17 cellular contexts compared by ENCODE assay signal in genomic region chr2:3298201-3298600, GRCh38.
A peak's percentile ranks its signal among the peaks of the same experiment; 100 is the strongest.
DNase-seq lines count a peak whose midpoint lies in the region; ATAC-seq and TF ChIP-seq lines count a peak whose summit lies in the region.
"Had no signal": no experiment of that assay in that cellular context is flagged by ENCODE, and none has a peak within 500 bp of the region (broad histone marks: within the 10 kb centered on the region; RNA-seq: fewer than 3 reads in every experiment).

No MANE protein-coding gene starts in this region.

- no peaks in the 10 kb centered on the region for H3F3A ChIP-seq in SK-N-SH (replicated peaks; ENCODE audit: insufficient read depth)

- no peak overlapping the region for H2AFZ ChIP-seq in SK-N-SH (ENCODE audit: low read depth)

- H3K4me2 ChIP-seq in SK-N-SH = no peak overlapping the region

- ATAC-seq in SK-N-SH treated with all-trans-retinoic acid at 6 μM for 48 hours = no peak
- ATAC-seq in stimulated activated effector memory CD8-positive, alpha-beta T cell treated with anti-CD3 and anti-CD28 coated beads, Interleukin-12 subunit alpha, Interleukin-12 subunit beta, amount 100 ng/mL, for 72 hours = no peak
- no peak for ATAC-seq in activated T-cell treated with anti-CD3 and anti-CD28 coated beads, Interleukin-2, amount 50 U/mL, for 4 hours
- ATAC-seq: CD8-positive, alpha-beta T cell had no signal

- WGBS in SK-N-SH (ENCODE audit: low lambda C conversion rate) = 88% methylated on average over 7 of the region's 7 CpGs

- no peaks in the 10 kb centered on the region; the same call in 1 of the 2 replicates for H3K79me2 ChIP-seq in SK-N-SH (ENCODE audit: insufficient read depth)

- peaks cover 5% of the 10 kb centered on the region; the same call in 1 of the 2 replicates for H4K20me1 ChIP-seq in SK-N-SH (ENCODE audit: insufficient read depth)

- no peaks in the 10 kb centered on the region for H3K27me3 ChIP-seq in SK-N-SH (ENCODE audit: insufficient read depth)

- peaks cover 38% of the 10 kb centered on the region for H3K4me1 Mint-ChIP-seq in nephron progenitor cell
- peaks cover 21% of the 10 kb centered on the region for H3K4me1 Mint-ChIP-seq in stimulated activated effector memory CD8-positive, alpha-beta T cell treated with anti-CD3 and anti-CD28 coated beads, Interleukin-12 subunit alpha, Interleukin-12 subunit beta, amount 100 ng/mL, for 72 hours
- peaks cover 3% of the 10 kb centered on the region for H3K4me1 Mint-ChIP-seq in activated T-cell treated with anti-CD3 and anti-CD28 coated beads, Interleukin-2, amount 50 U/mL, for 4 hours (ENCODE audit: low read depth)

- TF ChIP-seq RAD21 in SK-N-SH (IDR thresholded peaks at IDR 0.05; ENCODE audit: low read length) = no peak

- no peaks in the 10 kb centered on the region for H3K9me2 ChIP-seq in SK-N-SH

- H3K4me1 ChIP-seq in SK-N-SH (ENCODE audit: control insufficient read depth in 1 of 2, insufficient read depth in 2 of 2, low read depth in 1 of 2, low read length in 1 of 2) = peaks cover under 1 to 75% of the 10 kb centered on the region in 2 experiments; a peak in 3 of 4 replicates

- H3K36me3 ChIP-seq in SK-N-SH (replicated peaks in 1 of 2; ENCODE audit: control insufficient read depth in 1 of 2, insufficient read depth in 2 of 2, low read length in 1 of 2) = peaks cover 6 to 13% of the 10 kb centered on the region in 2 experiments

- POLR2A ChIA-PET in SK-N-SH (lab: Yijun Ruan, JAX) = interaction anchor here (1.3 kb wide), 1 partner anchor 171 kb away, joined by 3 read pairs; no protein-coding TSS in a partner anchor

- peak overlapping the region; percentile 87 for H3K27ac Mint-ChIP-seq in nephron progenitor cell
- peak overlapping the region; percentile 56 for H3K27ac Mint-ChIP-seq in stimulated activated effector memory CD8-positive, alpha-beta T cell treated with anti-CD3 and anti-CD28 coated beads, Interleukin-12 subunit alpha, Interleukin-12 subunit beta, amount 100 ng/mL, for 72 hours
- H3K27ac Mint-ChIP-seq: B cell, CD14-positive monocyte had no signal

- no peak for TF ChIP-seq CTCF in SK-N-SH (IDR thresholded peaks at IDR 0.05)
- no peak for TF ChIP-seq CTCF in nephron progenitor cell (IDR thresholded peaks at IDR 0.05)

- H3K9me3 ChIP-seq in SK-N-SH = no peaks in the 10 kb centered on the region

- CTCF ChIA-PET in SK-N-SH (lab: Yijun Ruan, JAX) = interaction anchor here (1.1 to 1.7 kb wide), 3 partner anchors 12 to 149 kb away, joined by 3 to 4 read pairs (median 3); no protein-coding TSS in a partner anchor

- no peak overlapping the region for H3K9ac ChIP-seq in SK-N-SH

- H3K27me3 Mint-ChIP-seq in nephron progenitor cell (ENCODE audit: low read depth, poor library complexity) = no peaks in the 10 kb centered on the region
- no peaks in the 10 kb centered on the region for H3K27me3 Mint-ChIP-seq in activated T-cell treated with anti-CD3 and anti-CD28 coated beads, Interleukin-2, amount 50 U/mL, for 4 hours (ENCODE audit: low read depth)
- H3K27me3 Mint-ChIP-seq: B cell had no signal

- no peak overlapping the region for H3K4me3 ChIP-seq in SK-N-SH (ENCODE audit: low read depth in 2 of 2, low read length in 1 of 2)

- H3K36me3 Mint-ChIP-seq in nephron progenitor cell (ENCODE audit: low read depth) = peaks cover 28% of the 10 kb centered on the region
- peaks cover 23% of the 10 kb centered on the region for H3K36me3 Mint-ChIP-seq in stimulated activated effector memory CD8-positive, alpha-beta T cell treated with anti-CD3 and anti-CD28 coated beads, Interleukin-12 subunit alpha, Interleukin-12 subunit beta, amount 100 ng/mL, for 72 hours
- peaks cover 21% of the 10 kb centered on the region for H3K36me3 Mint-ChIP-seq in activated T-cell treated with anti-CD3 and anti-CD28 coated beads, Interleukin-2, amount 50 U/mL, for 4 hours (ENCODE audit: insufficient read depth)

- H3K27ac ChIP-seq in SK-N-SH (ENCODE audit: low read depth in 2 of 2, low read length in 1 of 2) = no peak overlapping the region; a peak in 1 of 4 replicates

- no peak for TF ChIP-seq EP300 in SK-N-SH (IDR thresholded peaks at IDR 0.05; ENCODE audit: borderline replicate concordance in 1 of 2, low read depth in 1 of 2, low read length in 1 of 2)

- H3K9me3 Mint-ChIP-seq in nephron progenitor cell = no peaks in the 10 kb centered on the region
- no peaks in the 10 kb centered on the region for H3K9me3 Mint-ChIP-seq in stimulated activated effector memory CD8-positive, alpha-beta T cell treated with anti-CD3 and anti-CD28 coated beads, Interleukin-12 subunit alpha, Interleukin-12 subunit beta, amount 100 ng/mL, for 72 hours
- H3K9me3 Mint-ChIP-seq in activated T-cell treated with anti-CD3 and anti-CD28 coated beads, Interleukin-2, amount 50 U/mL, for 4 hours = no peaks in the 10 kb centered on the region
- H3K9me3 Mint-ChIP-seq: CD8-positive, alpha-beta T cell; H9 had no signal

- DNase-seq in SK-N-SH = no peak
- peak; percentile 22 for DNase-seq in iris pigment epithelial cell (ENCODE audit: low read depth)
- DNase-seq in nephron progenitor cell = no peak
- DNase-seq in stimulated activated effector memory CD8-positive, alpha-beta T cell treated with anti-CD3 and anti-CD28 coated beads, Interleukin-12 subunit alpha, Interleukin-12 subunit beta, amount 100 ng/mL, for 72 hours (ENCODE audit: low spot score in 2 of 2) = no peak
- DNase-seq in DMS53 treated with DMSO at 0.1 percent for 48 hours (lab: John Stamatoyannopoulos, UW; ENCODE audit: unreplicated experiment) = no peak
- DNase-seq in activated T-cell treated with anti-CD3 and anti-CD28 coated beads, Interleukin-2, amount 50 U/mL, for 4 hours = no peak
- no peak for DNase-seq in hypothalamus (lab: John Stamatoyannopoulos, UW)
- DNase-seq: CD8-positive, alpha-beta T cell; COR-L47; DMS153; DND-41; GDM1; GOT3; H9 had no signal

- H3K4me3 Mint-ChIP-seq in nephron progenitor cell = peak overlapping the region; percentile 18
- H3K4me3 Mint-ChIP-seq in stimulated activated effector memory CD8-positive, alpha-beta T cell treated with anti-CD3 and anti-CD28 coated beads, Interleukin-12 subunit alpha, Interleukin-12 subunit beta, amount 100 ng/mL, for 72 hours = no peak overlapping the region
- H3K4me3 Mint-ChIP-seq in activated T-cell treated with anti-CD3 and anti-CD28 coated beads, Interleukin-2, amount 50 U/mL, for 4 hours = no peak overlapping the region
- H3K4me3 Mint-ChIP-seq: B cell; CD14-positive monocyte; CD8-positive, alpha-beta T cell; H9 had no signal

TF ChIP-seq in SK-N-SH, 30 proteins besides CTCF, POLR2A, EP300 and RAD21:
- TF ChIP-seq FOSL2 (IDR thresholded peaks at IDR 0.05; ENCODE audit: borderline replicate concordance, low read depth) = no peak
- 0 out of 2 replicates have a peak, but pooled peaks have one; percentile 16 for TF ChIP-seq RCOR1 (IDR thresholded peaks at IDR 0.05; ENCODE audit: low read length)
- no peak for TF ChIP-seq NRF1 (IDR thresholded peaks at IDR 0.05; ENCODE audit: low read depth, low read length)
- TF ChIP-seq MEF2A (IDR thresholded peaks at IDR 0.05; ENCODE audit: borderline replicate concordance, low read depth) = no peak

TF ChIP-seq in SK-N-SH treated with all-trans-retinoic acid at 6 μM for 48 hours, 23 proteins besides CTCF, POLR2A, EP300 and RAD21 (continues in another document):
- TF ChIP-seq ESRRG (CRISPR knock-in tag; IDR thresholded peaks at IDR 0.05) (no peak), PATZ1 (CRISPR knock-in tag; IDR thresholded peaks at IDR 0.05; ENCODE audit: borderline replicate concordance) (no peak), ZNF70 (CRISPR knock-in tag; IDR thresholded peaks at IDR 0.05) (no peak), POU6F1 (CRISPR knock-in tag; IDR thresholded peaks at IDR 0.05; ENCODE audit: borderline replicate concordance, low read depth) (no peak), OSR1 (CRISPR knock-in tag; IDR thresholded peaks at IDR 0.05) (no peak)
